8 cellular contexts compared by ENCODE assay signal in genomic region chr15:40695469-40695910, GRCh38. TPM values are rescaled to one million over a fixed set of nuclear protein-coding genes. Genes with fewer than 3 reads are reported as not detected.
DNase-seq lines count a peak whose midpoint lies in the region; ATAC-seq, FAIRE-seq and TF ChIP-seq lines count a peak whose summit lies in the region.

No MANE protein-coding gene starts in this region.

- FAIRE-seq in GM12892 (lab: Jason Lieb, UNC) = no peak

- TF ChIP-seq POLR2A in GM12892 (IDR thresholded peaks at IDR 0.05; ENCODE audit: low read depth, low read length) = no peak; the same call in 1 of the 2 replicates

- H3K27me3 Mint-ChIP-seq in activated naive CD8-positive, alpha-beta T cell treated with anti-CD3 and anti-CD28 coated beads, Interleukin-2, amount 10 ng/mL, durations not matched to agents 7 days and 5 days = no peaks in the 10 kb centered on the region

- ATAC-seq in HG03432 (IDR thresholded peaks at IDR 0.05; ENCODE audit: unreplicated experiment) = peak; percentile 32
- ATAC-seq in activated naive CD8-positive, alpha-beta T cell treated with anti-CD3 and anti-CD28 coated beads, Interleukin-2, amount 10 ng/mL, durations not matched to agents 7 days and 5 days (ENCODE audit: low read depth) = peak; percentile 4
- ATAC-seq in stimulated activated effector memory CD8-positive, alpha-beta T cell treated with anti-CD3 and anti-CD28 coated beads, Interleukin-12 subunit alpha, Interleukin-12 subunit beta, amount 100 ng/mL, for 72 hours = peak; percentile 43

- no peaks in the 10 kb centered on the region for H3K9me3 Mint-ChIP-seq in activated naive CD8-positive, alpha-beta T cell treated with anti-CD3 and anti-CD28 coated beads, Interleukin-2, amount 10 ng/mL, durations not matched to agents 7 days and 5 days
- H3K9me3 Mint-ChIP-seq in stimulated activated effector memory CD8-positive, alpha-beta T cell treated with anti-CD3 and anti-CD28 coated beads, Interleukin-12 subunit alpha, Interleukin-12 subunit beta, amount 100 ng/mL, for 72 hours = no peaks in the 10 kb centered on the region

- peak overlapping the region; percentile 100 for H3K4me3 Mint-ChIP-seq in activated naive CD8-positive, alpha-beta T cell treated with anti-CD3 and anti-CD28 coated beads, Interleukin-2, amount 10 ng/mL, durations not matched to agents 7 days and 5 days
- peak overlapping the region; percentile 96 for H3K4me3 Mint-ChIP-seq in stimulated activated effector memory CD8-positive, alpha-beta T cell treated with anti-CD3 and anti-CD28 coated beads, Interleukin-12 subunit alpha, Interleukin-12 subunit beta, amount 100 ng/mL, for 72 hours

- CTCF ChIA-PET in AG04449 (lab: Yijun Ruan, JAX) = interaction anchor here (1.0 to 1.9 kb wide), 5 partner anchors 13 to 199 kb away, joined by 3 to 10 read pairs (median 4); partner anchors contain the start of gene VPS18

- peak overlapping the region; percentile 100 for H3K27ac Mint-ChIP-seq in activated naive CD8-positive, alpha-beta T cell treated with anti-CD3 and anti-CD28 coated beads, Interleukin-2, amount 10 ng/mL, durations not matched to agents 7 days and 5 days
- peak overlapping the region; percentile 98 for H3K27ac Mint-ChIP-seq in stimulated activated effector memory CD8-positive, alpha-beta T cell treated with anti-CD3 and anti-CD28 coated beads, Interleukin-12 subunit alpha, Interleukin-12 subunit beta, amount 100 ng/mL, for 72 hours

- POLR2A ChIA-PET in AG04449 (lab: Yijun Ruan, JAX) = interaction anchor here (0.7 to 1.1 kb wide), 3 partner anchors 13 to 313 kb away, joined by 3 read pairs; partner anchors contain the start of gene KNSTRN
- POLR2A ChIA-PET in activated naive CD8-positive, alpha-beta T cell treated with anti-CD3 and anti-CD28 coated beads, Interleukin-2, amount 10 ng/mL, durations not matched to agents 7 days and 5 days (lab: Charles Lee) = interaction anchor here (0.9 to 3.0 kb wide), 25 partner anchors 9 to 245 kb away, joined by 3 to 25 read pairs (median 5); partner anchors contain the start of genes C15orf62, DNAJC17, GCHFR and KNL1

- H3K4me3 ChIP-seq in AG04449 (ENCODE audit: low read depth, low read length) = peak overlapping the region; percentile 96
- peak overlapping the region; percentile 88 for H3K4me3 ChIP-seq in iPS-11a (ENCODE audit: low read depth, low read length)

- peaks cover 28% of the 10 kb centered on the region for H3K36me3 Mint-ChIP-seq in activated naive CD8-positive, alpha-beta T cell treated with anti-CD3 and anti-CD28 coated beads, Interleukin-2, amount 10 ng/mL, durations not matched to agents 7 days and 5 days
- H3K36me3 Mint-ChIP-seq in stimulated activated effector memory CD8-positive, alpha-beta T cell treated with anti-CD3 and anti-CD28 coated beads, Interleukin-12 subunit alpha, Interleukin-12 subunit beta, amount 100 ng/mL, for 72 hours = peaks cover 77% of the 10 kb centered on the region

- DNase-seq in AG04449 (ENCODE audit: low read depth, low spot score) = no peak
- DNase-seq in GM19238 (ENCODE audit: insufficient read length, low spot score) = peak; percentile 41
- no peak for DNase-seq in activated naive CD8-positive, alpha-beta T cell treated with anti-CD3 and anti-CD28 coated beads, Interleukin-2, amount 10 ng/mL, durations not matched to agents 7 days and 5 days
- DNase-seq in stimulated activated effector memory CD8-positive, alpha-beta T cell treated with anti-CD3 and anti-CD28 coated beads, Interleukin-12 subunit alpha, Interleukin-12 subunit beta, amount 100 ng/mL, for 72 hours (ENCODE audit: low spot score in 2 of 2) = no peak
- no peak for DNase-seq in effector CD4-positive, alpha-beta T cell
- DNase-seq in GM12892 (ENCODE audit: insufficient read length) = no peak

- H3K4me1 Mint-ChIP-seq in activated naive CD8-positive, alpha-beta T cell treated with anti-CD3 and anti-CD28 coated beads, Interleukin-2, amount 10 ng/mL, durations not matched to agents 7 days and 5 days = peaks cover 36% of the 10 kb centered on the region
- peaks cover 19% of the 10 kb centered on the region for H3K4me1 Mint-ChIP-seq in stimulated activated effector memory CD8-positive, alpha-beta T cell treated with anti-CD3 and anti-CD28 coated beads, Interleukin-12 subunit alpha, Interleukin-12 subunit beta, amount 100 ng/mL, for 72 hours

- no peak for TF ChIP-seq CTCF in AG04449 (IDR thresholded peaks at IDR 0.05; ENCODE audit: insufficient read depth, low read length, missing control alignments)

RNA-seq across cellular contexts. Expression of gene RAD51, which starts 0.5 kb away (rescaled TPM):
- 10 to 100 TPM; 52.4 to 54.5 TPM for total RNA-seq in activated naive CD8-positive, alpha-beta T cell treated with anti-CD3 and anti-CD28 coated beads, Interleukin-2, amount 10 ng/mL, durations not matched to agents 7 days and 5 days
- 23.4 TPM for polyA plus RNA-seq in GM12892 (2012; ENCODE audit: missing spikeins)

RNA-seq across cellular contexts. Expression of gene RMDN3, which starts 59.6 kb away (rescaled TPM):
- 10 to 100 TPM; 32.5 to 36.4 TPM for total RNA-seq in activated naive CD8-positive, alpha-beta T cell treated with anti-CD3 and anti-CD28 coated beads, Interleukin-2, amount 10 ng/mL, durations not matched to agents 7 days and 5 days
- polyA plus RNA-seq in GM12892 (2012; ENCODE audit: missing spikeins) = 19.9 TPM
